Comparison of ENCODE assay signal across 8 cellular contexts in genomic region chr7:142854505-142855400, GRCh38. TPM values are rescaled to one million over a fixed set of nuclear protein-coding genes. Genes with fewer than 3 reads are reported as not detected.
DNase-seq lines count a peak whose midpoint lies in the region; ATAC-seq and TF ChIP-seq lines count a peak whose summit lies in the region.

EPHB6 (plus strand) TSS chr7:142855076; CDS start chr7:142863228, 8,152 bp downstream.

- ATAC-seq in GM19468 (IDR thresholded peaks at IDR 0.05; ENCODE audit: extremely low read depth, unreplicated experiment): peak; percentile 34
- ATAC-seq in left cardiac atrium: peak; percentile 89 to 90

- 0% methylated on average over 14 to 93 of the region's 93 CpGs for WGBS in adrenal gland, 4 donors

- H3K27me3 Mint-ChIP-seq in progenitor cell of endocrine pancreas: peaks cover 37% of the 10 kb centered on the region

- TF ChIP-seq POLR2A in adrenal gland (IDR thresholded peaks at IDR 0.05): peak in 1 of 2 donors; percentile 19
- peak in 1 of 2 donors; percentile 23 for TF ChIP-seq POLR2A in vagina (IDR thresholded peaks at IDR 0.05)

- peak; percentile 74 for DNase-seq in CD1c-positive myeloid dendritic cell (ENCODE audit: extremely low spot score)
- DNase-seq in HPDE6-E6E7 (ENCODE audit: extremely low spot score): peak; percentile 19
- DNase-seq in SKM-1 (lab: John Stamatoyannopoulos, UW; ENCODE audit: unreplicated experiment): peak; percentile 41
- peak; percentile 63 to 78 (median 66) for DNase-seq in adrenal gland
- peak; percentile 80 for DNase-seq in left cardiac atrium
- DNase-seq in progenitor cell of endocrine pancreas (ENCODE audit: low spot score, unreplicated experiment): peak; percentile 58
- DNase-seq in vagina (ENCODE audit: extremely low spot score in 2 of 2): peak in 1 of 2 donors; percentile 88

- no peaks in the 10 kb centered on the region for H3K36me3 Mint-ChIP-seq in progenitor cell of endocrine pancreas (ENCODE audit: insufficient read depth)

- H3K27ac Mint-ChIP-seq in progenitor cell of endocrine pancreas: peak within 1 kb of the TSS; percentile 93

- H3K4me3 ChIP-seq in adrenal gland: peak within 1 kb of the TSS; percentile 38 to 66 (median 53)
- peak within 1 kb of the TSS; percentile 82 to 87 for H3K4me3 ChIP-seq in vagina

- peaks cover 0 to 12% of the 10 kb centered on the region in 2 donors for H3K4me1 ChIP-seq in adrenal gland (replicated peaks in 1 of 2)
- H3K4me1 ChIP-seq in vagina: peaks cover 42% of the 10 kb centered on the region

- intact Hi-C loops in adrenal gland (cut with DNase I) (loop anchor here in 1 of 2 donors (5.0 kb wide), 1 partner anchor 148 kb away; no protein-coding TSS in a partner anchor), left cardiac atrium (cut with DNase I) (loop anchor here (2.0 to 10.0 kb wide), 4 partner anchors 60 to 363 kb away; no protein-coding TSS in a partner anchor), vagina (cut with DNase I) (loop anchor here (5.0 to 10.0 kb wide), 2 partner anchors 148 to 360 kb away; no protein-coding TSS in a partner anchor)

- peak within 1 kb of the TSS in 3 of 5 donors; percentile 46 to 76 (median 63) for H3K27ac ChIP-seq in adrenal gland
- H3K27ac ChIP-seq in vagina: peak within 1 kb of the TSS; percentile 88

- H3K4me3 Mint-ChIP-seq in progenitor cell of endocrine pancreas (ENCODE audit: low read depth): peak within 1 kb of the TSS; percentile 92

- H3K4me1 Mint-ChIP-seq in progenitor cell of endocrine pancreas (ENCODE audit: low read depth): peaks cover 6% of the 10 kb centered on the region

- H3K9me3 Mint-ChIP-seq in progenitor cell of endocrine pancreas (ENCODE audit: low read depth): no peaks in the 10 kb centered on the region

- H3K36me3 ChIP-seq in adrenal gland (replicated peaks in 1 of 2) (no peaks in the 10 kb centered on the region), vagina (no peaks in the 10 kb centered on the region)

- no peaks in the 10 kb centered on the region for H3K9me3 ChIP-seq in adrenal gland (replicated peaks in 1 of 3)
- no peaks in the 10 kb centered on the region for H3K9me3 ChIP-seq in vagina

- no peak for TF ChIP-seq CTCF in adrenal gland (IDR thresholded peaks at IDR 0.05)
- TF ChIP-seq CTCF in progenitor cell of endocrine pancreas (IDR thresholded peaks at IDR 0.05; ENCODE audit: unreplicated experiment): no peak
- no peak for TF ChIP-seq CTCF in vagina (IDR thresholded peaks at IDR 0.05)

- H3K27me3 ChIP-seq in adrenal gland: no peaks in the 10 kb centered on the region
- no peaks in the 10 kb centered on the region for H3K27me3 ChIP-seq in vagina

RNA-seq across cellular contexts. Expression of gene EPHB6, which starts in this region (rescaled TPM):
- total RNA-seq in adrenal gland (10 to 100 TPM in 2 of 8 donors, 1 to 10 TPM in 6; 1.4 to 14.4 (median 3.7) TPM), left cardiac atrium (10 to 100 TPM in 1 of 2 donors, 1 to 10 TPM in 1; 9.3 to 11.1 TPM), progenitor cell of endocrine pancreas (24.8 and 28.8 TPM in 2 replicates), vagina (68.3 TPM)
- polyA plus RNA-seq in adrenal gland: 10 to 100 TPM in 1 of 3 donors, 1 to 10 TPM in 2; 1.1 to 17.2 (median 9.1) TPM
